20 cellular contexts compared by ENCODE assay signal in the genomic region with DNA sequence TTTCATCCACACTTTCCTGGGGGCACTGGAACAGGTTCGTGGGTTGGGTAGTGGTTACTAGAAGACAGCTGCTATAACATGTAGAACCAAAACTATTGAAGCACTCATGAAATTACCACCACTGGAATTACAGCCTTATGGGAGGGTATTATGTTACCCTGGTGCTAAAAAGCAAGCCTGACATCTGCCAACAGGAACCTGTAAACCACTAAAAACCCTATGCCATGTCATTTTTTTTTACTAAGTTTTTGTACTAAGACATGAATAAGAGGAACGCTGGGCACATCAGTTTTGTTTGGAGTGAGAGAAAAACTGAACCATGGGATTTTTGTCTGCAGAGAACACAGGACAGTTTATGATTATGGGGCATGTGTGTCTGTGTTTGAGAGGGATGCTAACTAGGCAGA. TPM values are rescaled to one million over a fixed set of nuclear protein-coding genes. Genes with fewer than 3 reads are reported as not detected.
"Had no signal": no experiment of that assay in that cellular context is flagged by ENCODE, and none has a peak within 500 bp of the region (broad histone marks: within the 10 kb centered on the region; RNA-seq: fewer than 3 reads in every experiment).

No MANE protein-coding gene starts in this region.

- H3K36me3 ChIP-seq: brain microvascular endothelial cell, neural progenitor cell, transverse colon, vagina had no signal

- H3K9me3 ChIP-seq: psoas muscle, transverse colon, vagina had no signal

- H3K4me3 ChIP-seq: dorsolateral prefrontal cortex, neural progenitor cell, psoas muscle, skin epidermis, transverse colon, vagina had no signal

- DNase-seq: activated CD4-positive, CD25-positive, alpha-beta regulatory T cell treated with anti-CD3 and anti-CD28 coated beads, Interleukin-2, amount 50 U/mL, for 72 hours; activated CD8-positive, alpha-beta memory T cell treated with anti-CD3 and anti-CD28 coated beads for 24 hours; activated CD8-positive, alpha-beta memory T cell treated with anti-CD3 and anti-CD28 coated beads, Interleukin-2, amount 50 U/mL, for 48 hours; activated effector memory CD4-positive, alpha-beta T cell treated with anti-CD3 and anti-CD28 coated beads, Interleukin-2, amount 50 U/mL, for 16 hours; activated naive CD4-positive, alpha-beta T cell treated with anti-CD3 and anti-CD28 coated beads, Interleukin-2, amount 50 U/mL, for 16 hours; activated T-cell treated with anti-CD3 and anti-CD28 coated beads, Interleukin-2, amount 50 U/mL, for 48 hours; aorta; brain microvascular endothelial cell; central memory CD4-positive, alpha-beta T cell; dorsolateral prefrontal cortex; foreskin fibroblast; left ventricle myocardium superior; psoas muscle; right cardiac atrium; transverse colon had no signal

- H3K4me1 ChIP-seq: neural progenitor cell, psoas muscle had no signal

- H3K27ac ChIP-seq: brain microvascular endothelial cell, dorsolateral prefrontal cortex, epithelial cell of prostate, neural progenitor cell, psoas muscle, skin epidermis, transverse colon, vagina had no signal

- ATAC-seq: left ventricle myocardium superior, psoas muscle, right cardiac atrium had no signal

RNA-seq across cellular contexts. Expression of gene CCL28, which starts 4.8 kb away (rescaled TPM):
- total RNA-seq: osteocyte had no signal
